9 cellular contexts compared by ENCODE assay signal in the genomic region with DNA sequence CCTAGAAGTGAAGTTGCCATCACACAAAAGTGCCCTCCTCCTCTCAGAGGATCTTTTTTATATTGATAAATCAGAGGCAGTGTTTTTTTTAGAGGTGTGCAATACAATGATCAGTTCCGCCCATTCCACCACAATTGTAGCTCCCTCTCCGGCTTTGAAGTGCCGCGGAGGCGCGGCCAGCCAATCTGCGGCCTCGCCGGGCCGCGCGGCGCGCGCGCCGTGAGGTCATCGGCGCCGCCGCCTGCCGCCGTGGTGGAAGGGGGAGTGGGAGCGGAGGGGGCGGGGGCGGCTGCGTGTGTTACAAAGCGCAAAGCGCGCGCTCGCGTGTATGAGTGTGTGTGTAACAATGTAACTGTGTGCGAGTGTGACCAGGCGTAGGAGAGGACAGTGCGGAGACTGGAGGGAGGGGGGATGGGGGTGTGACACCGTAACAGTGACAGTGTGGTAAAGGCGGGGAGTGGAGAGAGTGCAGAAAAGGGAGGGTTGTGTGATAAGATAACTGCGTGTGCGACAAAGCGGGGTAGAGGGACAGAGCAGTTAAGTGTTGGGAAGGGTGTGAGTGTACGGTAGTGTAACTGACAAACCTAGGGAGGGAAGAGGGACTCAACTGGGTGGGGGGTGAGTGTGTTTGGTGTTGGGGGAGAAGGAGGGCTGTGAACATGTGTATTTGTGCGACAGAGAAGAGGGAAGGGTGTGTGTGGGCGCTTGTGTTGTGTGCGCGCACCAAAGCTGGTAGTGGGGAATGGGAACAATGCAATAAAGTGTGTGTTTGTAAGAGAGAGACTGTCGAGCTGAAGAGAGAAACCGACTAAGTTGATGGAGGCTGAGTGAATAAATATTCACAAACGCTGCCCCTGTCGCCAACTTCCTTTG. TPM values are rescaled to one million over a fixed set of nuclear protein-coding genes. Genes with fewer than 3 reads are reported as not detected.
DNase-seq lines count a peak whose midpoint lies in the region; ATAC-seq and TF ChIP-seq lines count a peak whose summit lies in the region.
"Had no signal": no experiment of that assay in that cellular context is flagged by ENCODE, and none has a peak within 500 bp of the region (broad histone marks: within the 10 kb centered on the region; RNA-seq: fewer than 3 reads in every experiment).

A gene (minus strand): TSS at position 108 of the 873 bp plus-strand sequence. CDS start 88 bp downstream, at position 20.

- H3K4me1 ChIP-seq in neuronal stem cell (ENCODE audit: control insufficient read depth in 2 of 2, insufficient read depth in 1 of 2, low read depth in 1 of 2, low read length in 2 of 2) (peaks cover 4 to 5% of the 10 kb centered on the region in 2 donors), uterus (peaks cover 0 to 26% of the 10 kb centered on the region in 2 donors)

- H3K23ac ChIP-seq in neuronal stem cell (ENCODE audit: low read depth, low read length, poor library complexity) = peak within 1 kb of the TSS; percentile 16

- no peak for TF ChIP-seq POLR2A in uterus (IDR thresholded peaks at IDR 0.05)

- H3K27me3 ChIP-seq in neuronal stem cell (ENCODE audit: control insufficient read depth in 3 of 3, insufficient read depth in 3 of 3, low read depth in 1 of 3, low read length in 3 of 3) (peaks cover 0 to 98% (median 0%) of the 10 kb centered on the region in 3 experiments), uterus (peaks cover 14 to 79% of the 10 kb centered on the region in 2 donors)

- peak within 1 kb of the TSS; percentile 90 for H3K14ac ChIP-seq in neuronal stem cell (ENCODE audit: low read length)

- no peak within 1 kb of the TSS for H4K91ac ChIP-seq in neuronal stem cell (ENCODE audit: low read depth, low read length, poor library complexity)

- peak within 1 kb of the TSS; percentile 13 for H3K4ac ChIP-seq in neuronal stem cell (ENCODE audit: low read length)

- no peaks in the 10 kb centered on the region for H3K36me3 ChIP-seq in SK-N-MC (ENCODE audit: insufficient read depth, low read length)
- peaks cover 0 to 10% of the 10 kb centered on the region in 2 donors for H3K36me3 ChIP-seq in neuronal stem cell (replicated peaks in 1 of 2; ENCODE audit: control insufficient read depth in 2 of 2, insufficient read depth in 2 of 2, low read length in 2 of 2)
- H3K36me3 ChIP-seq in uterus = no peaks in the 10 kb centered on the region

- H3K27ac ChIP-seq in SK-N-MC (no peak within 1 kb of the TSS), neuronal stem cell (replicated peaks; ENCODE audit: low read length) (peak within 1 kb of the TSS; percentile 99), uterus (no peak within 1 kb of the TSS)

- H3K79me1 ChIP-seq in neuronal stem cell (ENCODE audit: low read depth, low read length) = no peaks in the 10 kb centered on the region

- no peaks in the 10 kb centered on the region for H3K9me3 ChIP-seq in SK-N-MC (ENCODE audit: low read depth, low read length)
- no peaks in the 10 kb centered on the region for H3K9me3 ChIP-seq in neuronal stem cell (replicated peaks in 1 of 2; ENCODE audit: control insufficient read depth in 2 of 2, insufficient read depth in 1 of 2, low read depth in 1 of 2, low read length in 2 of 2)
- no peaks in the 10 kb centered on the region for H3K9me3 ChIP-seq in uterus

- peak within 1 kb of the TSS; percentile 93 for H2AK5ac ChIP-seq in neuronal stem cell (ENCODE audit: low read depth, low read length)

- TF ChIP-seq CTCF in epithelial cell of esophagus (IDR thresholded peaks at IDR 0.05; ENCODE audit: insufficient read depth, low read depth, low read length, missing control alignments) (no peak), uterus (IDR thresholded peaks at IDR 0.05) (no peak)

- peak within 1 kb of the TSS; percentile 91 for H3K4me2 ChIP-seq in neuronal stem cell (ENCODE audit: insufficient read depth, low read length, poor library complexity, severe bottlenecking)

- peak within 1 kb of the TSS; percentile 77 for H2BK12ac ChIP-seq in neuronal stem cell (ENCODE audit: low read length)

- peak within 1 kb of the TSS; percentile 99 for H2BK5ac ChIP-seq in neuronal stem cell (ENCODE audit: low read length)

- H3K9ac ChIP-seq in SK-N-MC (ENCODE audit: insufficient read length) = no peak within 1 kb of the TSS
- H3K9ac ChIP-seq in neuronal stem cell (ENCODE audit: low read depth, low read length, poor library complexity) = peak within 1 kb of the TSS; percentile 91

- DNase-seq in Caki2 (ENCODE audit: low read depth) (peak; percentile 66), HuH-7.5 (ENCODE audit: low spot score) (peak; percentile 86), SK-N-MC (ENCODE audit: low read depth, low spot score) (no peak), epithelial cell of esophagus (ENCODE audit: low read depth) (peak; percentile 53), neuronal stem cell (ENCODE audit: low spot score) (peak; percentile 93), Kasumi-1 (lab: John Stamatoyannopoulos, UW) (no peak), uterus (no peak)

- H3K4me3 ChIP-seq in SK-N-MC = peak within 1 kb of the TSS; percentile 75
- H3K4me3 ChIP-seq in epithelial cell of esophagus (ENCODE audit: low read length) = peak within 1 kb of the TSS; percentile 43
- peak within 1 kb of the TSS; percentile 63 to 93 for H3K4me3 ChIP-seq in neuronal stem cell (ENCODE audit: low read length in 2 of 2)
- H3K4me3 ChIP-seq in uterus = peak within 1 kb of the TSS in 1 of 2 donors; percentile 16
- H3K4me3 ChIP-seq: lung had no signal

- no CpG with 5 or more reads among the region's 50 CpGs for WGBS in neuronal stem cell (ENCODE audit: extremely low coverage in 2 of 2, insufficient read length in 2 of 2, insufficient replicate concordance in 1 of 2), 2 donors

- intact Hi-C loops in uterus (cut with DNase I; ENCODE audit: low total_unique reads) = no loop called here

- no peak for ATAC-seq in GM21526 (IDR thresholded peaks at IDR 0.05; ENCODE audit: low FRiP score, unreplicated experiment)

- H3K18ac ChIP-seq in neuronal stem cell (ENCODE audit: low read length) = peak within 1 kb of the TSS; percentile 97

- no peak within 1 kb of the TSS for H4K8ac ChIP-seq in neuronal stem cell (ENCODE audit: low read depth, low read length)

- peak within 1 kb of the TSS; percentile 96 for H2AFZ ChIP-seq in neuronal stem cell (ENCODE audit: low read length)

- no peak within 1 kb of the TSS for H2BK15ac ChIP-seq in neuronal stem cell (ENCODE audit: low read length)

- no peak within 1 kb of the TSS for H2BK120ac ChIP-seq in neuronal stem cell (ENCODE audit: low read depth, low read length)

- in situ Hi-C loops in Caki2 (cut with HindIII; ENCODE audit: low pct_unique_long_range_greater_than_20kb, low sequenced_read_pairs) = loop anchor here (25.0 kb wide), 1 partner anchor 475 kb away; no protein-coding TSS in a partner anchor

RNA-seq across cellular contexts. Expression of the gene that starts here (rescaled TPM):
- 1.1 and 1.4 TPM in 2 replicates for total RNA-seq in Caki2 (2014; rRNA removed; shearing (Covaris generic); ENCODE audit: low replicate concordance)
- 54.8 TPM for polyA plus RNA-seq in neuronal stem cell (2013, experiment 1 of 2)
- polyA plus RNA-seq in neuronal stem cell (2013, experiment 2 of 2) = 56.7 TPM
- total RNA-seq in uterus = not detected
- total RNA-seq: lung had no signal
- polyA plus RNA-seq: lung had no signal

Comparison
In these comparisons a context has a peak if more than half of its experiments do, and no peak if none do; other contexts are left out.
1. DNase-seq: peak in Caki2 (single experiment), HuH-7.5 (single experiment), epithelial cell of esophagus (single experiment) and neuronal stem cell (single experiment); none in SK-N-MC (single experiment), Kasumi-1 (0 of 2) and uterus (0 of 2).